8 cellular contexts compared by ENCODE assay signal in genomic region chr11:120985718-120986569, GRCh38. TPM values are rescaled to one million over a fixed set of nuclear protein-coding genes. Genes with fewer than 3 reads are reported as not detected.
A peak's percentile ranks its signal among the peaks of the same experiment; 100 is the strongest.
DNase-seq lines count a peak whose midpoint lies in the region; ATAC-seq and TF ChIP-seq lines count a peak whose summit lies in the region.

No MANE protein-coding gene starts in this region.

- TF ChIP-seq POLR2A in erythroblast (IDR thresholded peaks at IDR 0.05; ENCODE audit: low read length) (no peak), suprapubic skin (IDR thresholded peaks at IDR 0.05) (no peak)

- H3K4me1 Mint-ChIP-seq in activated CD8-positive, alpha-beta memory T cell treated with anti-CD3 and anti-CD28 coated beads, Interleukin-2, amount 10 ng/mL, durations not matched to agents 7 days and 5 days: peaks cover 9% of the 10 kb centered on the region
- peaks cover 10 to 17% (median 10%) of the 10 kb centered on the region in 3 donors for H3K4me1 Mint-ChIP-seq in naive B cell

- H3K9me3 Mint-ChIP-seq in activated CD8-positive, alpha-beta memory T cell treated with anti-CD3 and anti-CD28 coated beads, Interleukin-2, amount 10 ng/mL, durations not matched to agents 7 days and 5 days (ENCODE audit: low read depth): no peaks in the 10 kb centered on the region
- H3K9me3 Mint-ChIP-seq in naive B cell: peaks cover 0 to 1% (median 0%) of the 10 kb centered on the region in 7 donors

- H3K36me3 ChIP-seq in suprapubic skin: no peaks in the 10 kb centered on the region

- TF ChIP-seq CTCF in AG10803 (conservative IDR thresholded peaks at IDR 0.05; ENCODE audit: low read length) (no peak), suprapubic skin (IDR thresholded peaks at IDR 0.05) (peak in 1 of 2 donors; percentile 42)

- peaks cover 56% of the 10 kb centered on the region for H3K27me3 Mint-ChIP-seq in activated CD8-positive, alpha-beta memory T cell treated with anti-CD3 and anti-CD28 coated beads, Interleukin-2, amount 10 ng/mL, durations not matched to agents 7 days and 5 days
- H3K27me3 Mint-ChIP-seq in naive B cell: peaks cover 58 to 68% (median 66%) of the 10 kb centered on the region in 3 donors

- no peak overlapping the region for H3K27ac Mint-ChIP-seq in activated CD8-positive, alpha-beta memory T cell treated with anti-CD3 and anti-CD28 coated beads, Interleukin-2, amount 10 ng/mL, durations not matched to agents 7 days and 5 days
- H3K27ac Mint-ChIP-seq in naive B cell: no peak overlapping the region

- no peaks in the 10 kb centered on the region for H3K36me3 Mint-ChIP-seq in activated CD8-positive, alpha-beta memory T cell treated with anti-CD3 and anti-CD28 coated beads, Interleukin-2, amount 10 ng/mL, durations not matched to agents 7 days and 5 days
- peaks cover 0 to 7% of the 10 kb centered on the region in 2 donors for H3K36me3 Mint-ChIP-seq in naive B cell

- H3K27me3 ChIP-seq in suprapubic skin: peaks cover 2% of the 10 kb centered on the region

- WGBS in suprapubic skin: 13% methylated on average over 15 of the region's 72 CpGs

- no peak overlapping the region for H3K27ac ChIP-seq in suprapubic skin

- peak; percentile 45 for DNase-seq in AG10803 (ENCODE audit: low read depth)
- peak; percentile 19 for DNase-seq in GM19240 (ENCODE audit: insufficient read length, low spot score)
- DNase-seq in NCI-H146 treated with DMSO at 0.1 percent for 48 hours (lab: John Stamatoyannopoulos, UW; ENCODE audit: unreplicated experiment): peak; percentile 63
- DNase-seq in activated CD8-positive, alpha-beta memory T cell treated with anti-CD3 and anti-CD28 coated beads, Interleukin-2, amount 10 ng/mL, durations not matched to agents 7 days and 5 days: peak; percentile 44
- peak; percentile 18 to 20 for DNase-seq in erythroblast (lab: John Stamatoyannopoulos, UW)
- DNase-seq in naive B cell: peak; percentile 8
- no peak for DNase-seq in suprapubic skin (ENCODE audit: low spot score in 2 of 2)

- H3K4me3 ChIP-seq in AG10803 (ENCODE audit: low read length): peak overlapping the region; percentile 50
- H3K4me3 ChIP-seq in suprapubic skin: peak overlapping the region; percentile 49

- peak overlapping the region; percentile 36 for H3K4me3 Mint-ChIP-seq in activated CD8-positive, alpha-beta memory T cell treated with anti-CD3 and anti-CD28 coated beads, Interleukin-2, amount 10 ng/mL, durations not matched to agents 7 days and 5 days
- H3K4me3 Mint-ChIP-seq in naive B cell: peak overlapping the region; percentile 8 to 89 (median 74)

- H3K4me1 ChIP-seq in suprapubic skin: peaks cover 11% of the 10 kb centered on the region

- CTCF ChIA-PET in activated CD8-positive, alpha-beta memory T cell treated with anti-CD3 and anti-CD28 coated beads, Interleukin-2, amount 10 ng/mL, durations not matched to agents 7 days and 5 days (lab: Charles Lee): interaction anchor here (0.8 kb wide), 1 partner anchor 14 kb away, joined by 3 read pairs; no protein-coding TSS in a partner anchor

- H3K9me3 ChIP-seq in suprapubic skin: no peaks in the 10 kb centered on the region

- ATAC-seq in activated CD8-positive, alpha-beta memory T cell treated with anti-CD3 and anti-CD28 coated beads, Interleukin-2, amount 10 ng/mL, durations not matched to agents 7 days and 5 days: peak; percentile 89
- ATAC-seq in naive B cell (ENCODE audit: low read depth in 2 of 2) (peak; percentile 83 to 87), HG02610 (IDR thresholded peaks at IDR 0.05; ENCODE audit: unreplicated experiment) (no peak)

- no peak for TF ChIP-seq EP300 in suprapubic skin (IDR thresholded peaks at IDR 0.05)

RNA-seq across cellular contexts. Expression of gene TBCEL, which starts 38.0 kb away (rescaled TPM):
- 10 to 100 TPM; 11.2 to 14.0 TPM for total RNA-seq in activated CD8-positive, alpha-beta memory T cell treated with anti-CD3 and anti-CD28 coated beads, Interleukin-2, amount 10 ng/mL, durations not matched to agents 7 days and 5 days
- polyA plus RNA-seq in naive B cell (ENCODE audit: low read depth in 6 of 6): 1 to 10 TPM in 5 of 6 donors, not detected in 1; 2.0 to 6.0 (median 4.0) TPM
- 10 to 100 TPM in 1 of 4 donors, 1 to 10 TPM in 3; 5.7 to 14.2 (median 9.5) TPM for total RNA-seq in suprapubic skin

Comparison
In these comparisons a context has a peak if more than half of its experiments do, and no peak if none do; other contexts are left out.
1. DNase-seq: peak in AG10803 (single experiment), GM19240 (single experiment), NCI-H146 treated with DMSO at 0.1 percent for 48 hours (single experiment), activated CD8-positive, alpha-beta memory T cell treated with anti-CD3 and anti-CD28 coated beads, Interleukin-2, amount 10 ng/mL, durations not matched to agents 7 days and 5 days (single experiment), erythroblast (2 of 2) and naive B cell (single experiment); none in suprapubic skin (0 of 2).